ENCODE assay signal across 10 cellular contexts in the genomic region with DNA sequence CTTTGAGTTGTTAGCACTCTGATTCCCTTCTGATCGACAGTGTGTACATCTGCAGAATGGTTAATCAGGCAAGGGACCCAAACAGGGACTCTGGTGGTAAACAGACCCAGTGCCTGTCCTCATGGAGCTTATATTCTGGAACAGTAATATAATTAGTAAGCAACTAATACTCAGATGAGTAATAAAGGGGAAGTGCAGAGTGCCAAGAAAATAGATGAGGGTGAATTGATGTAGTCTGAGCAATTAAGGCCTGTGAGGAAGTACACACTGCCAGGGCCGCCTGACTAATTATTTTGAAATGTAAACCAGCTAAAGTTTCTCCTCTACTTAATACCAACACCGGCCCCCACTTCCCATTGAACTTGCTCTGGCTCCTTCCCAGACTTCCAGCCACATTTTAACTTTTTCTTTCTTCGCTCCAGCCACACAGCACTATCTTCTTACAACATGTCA. TPM values are rescaled to one million over a fixed set of nuclear protein-coding genes. Genes with fewer than 3 reads are reported as not detected.
DNase-seq lines count a peak whose midpoint lies in the region; ATAC-seq, FAIRE-seq and TF ChIP-seq lines count a peak whose summit lies in the region.
"Had no signal": no experiment of that assay in that cellular context is flagged by ENCODE, and none has a peak within 500 bp of the region (broad histone marks: within the 10 kb centered on the region; RNA-seq: fewer than 3 reads in every experiment).

No MANE protein-coding gene starts in this region.

- TF ChIP-seq EP300 in upper lobe of left lung (IDR thresholded peaks at IDR 0.05), result no peak

- H2AFZ ChIP-seq in keratinocyte (ENCODE audit: control insufficient read depth, low read length) (no peak overlapping the region), neural progenitor cell (replicated peaks) (no peak overlapping the region)

- WGBS in upper lobe of left lung, 2 donors, result 36 to 37% methylated on average over 4 of the region's 4 CpGs

- H4K20me1 ChIP-seq in keratinocyte (ENCODE audit: control insufficient read depth, extremely low read depth, insufficient read depth, low read length) (no peaks in the 10 kb centered on the region), neural progenitor cell (ENCODE audit: low read depth) (peaks cover 17% of the 10 kb centered on the region)

- no peaks in the 10 kb centered on the region for H3K27me3 Mint-ChIP-seq in neural progenitor cell (ENCODE audit: insufficient read depth, low read depth)
- H3K27me3 Mint-ChIP-seq: activated naive CD8-positive, alpha-beta T cell treated with anti-CD3 and anti-CD28 coated beads, Interleukin-2, amount 50 U/mL, for 24 hours had no signal

- peaks cover 48% of the 10 kb centered on the region for H3K4me1 ChIP-seq in adipocyte (ENCODE audit: control insufficient read depth, insufficient read depth, low read length)
- H3K4me1 ChIP-seq in keratinocyte (ENCODE audit: control insufficient read depth, extremely low read depth, insufficient read depth, low read length), result peaks cover 28% of the 10 kb centered on the region
- peaks cover 31 to 42% (median 34%) of the 10 kb centered on the region in 4 donors for H3K4me1 ChIP-seq in upper lobe of left lung
- H3K4me1 ChIP-seq in neural progenitor cell, result peaks cover 16% of the 10 kb centered on the region

- no peaks in the 10 kb centered on the region for H3K4me1 Mint-ChIP-seq in neural progenitor cell

- H3K4me3 Mint-ChIP-seq in neural progenitor cell, result no peak overlapping the region
- H3K4me3 Mint-ChIP-seq: activated naive CD8-positive, alpha-beta T cell treated with anti-CD3 and anti-CD28 coated beads, Interleukin-2, amount 50 U/mL, for 24 hours; T-helper 1 cell treated with Interleukin-12 subunit alpha and Interleukin-12 subunit beta and Interleukin-4 antibody, amounts not matched to agents 30 μg/mL and 1 μg/mL, for 36 hours had no signal

- peaks cover 7% of the 10 kb centered on the region for H3K36me3 ChIP-seq in adipocyte (ENCODE audit: control insufficient read depth, insufficient read depth, low read length, severe bottlenecking)
- H3K36me3 ChIP-seq in keratinocyte (ENCODE audit: control insufficient read depth in 2 of 2, extremely low read depth in 1 of 2, insufficient read depth in 2 of 2, low read length in 2 of 2), result peaks cover 3 to 6% of the 10 kb centered on the region in 2 experiments
- H3K36me3 ChIP-seq in upper lobe of left lung, result peaks cover 0 to 9% (median 3%) of the 10 kb centered on the region in 4 donors
- no peaks in the 10 kb centered on the region for H3K36me3 ChIP-seq in neural progenitor cell

- FAIRE-seq in keratinocyte (lab: Jason Lieb, UNC), result peak; percentile 86

- H3K27ac ChIP-seq in keratinocyte (ENCODE audit: control insufficient read depth, insufficient read depth, low read length), result peak overlapping the region; percentile 44
- peak overlapping the region in 3 of 4 donors; percentile 25 to 71 (median 56) for H3K27ac ChIP-seq in upper lobe of left lung
- H3K27ac ChIP-seq in neural progenitor cell, result no peak overlapping the region

- H3K79me2 ChIP-seq in keratinocyte (ENCODE audit: control insufficient read depth, insufficient read depth, low read length) (peaks cover 74% of the 10 kb centered on the region), neural progenitor cell (ENCODE audit: low read depth) (peaks cover 91% of the 10 kb centered on the region)

- H3K36me3 Mint-ChIP-seq in neural progenitor cell, result peaks cover 20% of the 10 kb centered on the region

- H3K9me1 ChIP-seq in keratinocyte (ENCODE audit: control insufficient read depth, extremely low read depth, insufficient read depth, low read length), result no peaks in the 10 kb centered on the region

- peak overlapping the region; percentile 47 for H3K4me2 ChIP-seq in keratinocyte (ENCODE audit: control insufficient read depth, extremely low read depth, insufficient read depth, low read depth, low read length)
- no peak overlapping the region for H3K4me2 ChIP-seq in neural progenitor cell

- dilution Hi-C loops in keratinocyte (cut with MboI; ENCODE audit: extremely low pct_ligation_motif_present, low sequenced_read_pairs), result no loop called here

- peaks cover 4% of the 10 kb centered on the region for H3K9me3 Mint-ChIP-seq in neural progenitor cell
- H3K9me3 Mint-ChIP-seq: activated naive CD8-positive, alpha-beta T cell treated with anti-CD3 and anti-CD28 coated beads, Interleukin-2, amount 50 U/mL, for 24 hours had no signal

- DNase-seq in KBM-7 (peak; percentile 43), adipocyte (ENCODE audit: low read depth) (peak; percentile 60), keratinocyte (ENCODE audit: low read depth, low spot score) (peak; percentile 26), upper lobe of left lung (peak in 1 of 2 donors; percentile 49), neural progenitor cell (ENCODE audit: low spot score) (no peak)
- DNase-seq in stimulated activated CD4-positive, alpha-beta T cell treated with anti-CD3 and anti-CD28 coated beads, Interleukin-2, amount 100 ng/mL, for 24 hours, result no peak
- DNase-seq: activated naive CD8-positive, alpha-beta T cell treated with anti-CD3 and anti-CD28 coated beads, Interleukin-2, amount 50 U/mL, for 24 hours; NCI-H187 treated with DMSO at 0.1 percent for 48 hours had no signal

- H3K27ac Mint-ChIP-seq in neural progenitor cell, result no peak overlapping the region
- H3K27ac Mint-ChIP-seq: activated naive CD8-positive, alpha-beta T cell treated with anti-CD3 and anti-CD28 coated beads, Interleukin-2, amount 50 U/mL, for 24 hours; T-helper 1 cell treated with Interleukin-12 subunit alpha and Interleukin-12 subunit beta and Interleukin-4 antibody, amounts not matched to agents 30 μg/mL and 1 μg/mL, for 36 hours had no signal

- H3K9me3 ChIP-seq in adipocyte (ENCODE audit: control insufficient read depth, low read length), result no peaks in the 10 kb centered on the region
- H3K9me3 ChIP-seq in keratinocyte (ENCODE audit: control insufficient read depth, low read depth, low read length), result peaks cover 3% of the 10 kb centered on the region
- no peaks in the 10 kb centered on the region for H3K9me3 ChIP-seq in upper lobe of left lung
- H3K9me3 ChIP-seq in neural progenitor cell (ENCODE audit: low read depth), result no peaks in the 10 kb centered on the region

- H3K4me3 ChIP-seq in adipocyte (ENCODE audit: low read length) (peak overlapping the region; percentile 49), keratinocyte (ENCODE audit: control insufficient read depth in 2 of 3, extremely low read depth in 1 of 3, insufficient read depth in 2 of 3, low read depth in 1 of 3, low read length in 3 of 3) (peak overlapping the region in 2 of 3 experiments; percentile 18 to 41), upper lobe of left lung (no peak overlapping the region), neural progenitor cell (no peak overlapping the region)

- in situ Hi-C loops in KBM-7 (cut with MboI; ENCODE audit: low pct_unique_long_range_greater_than_20kb, low sequenced_read_pairs), result no loop called here

- H3F3A ChIP-seq in neural progenitor cell (ENCODE audit: low read depth), result peaks cover 10% of the 10 kb centered on the region

- H3K9ac ChIP-seq in adipocyte (ENCODE audit: low read length) (peak overlapping the region; percentile 53), keratinocyte (ENCODE audit: control insufficient read depth, extremely low read depth, insufficient read depth, low read length) (no peak overlapping the region), neural progenitor cell (no peak overlapping the region)

- no peak for TF ChIP-seq CTCF in keratinocyte (optimal IDR thresholded peaks at IDR 0.05 in 1 of 3, IDR thresholded peaks at IDR 0.05 in 1 of 3, conservative IDR thresholded peaks at IDR 0.05 in 1 of 3; ENCODE audit: extremely low read depth in 1 of 3, insufficient read depth in 2 of 3, low read length in 3 of 3)
- TF ChIP-seq CTCF in upper lobe of left lung (IDR thresholded peaks at IDR 0.05), result no peak
- TF ChIP-seq CTCF in neural progenitor cell (IDR thresholded peaks at IDR 0.05), result no peak

- no peak for TF ChIP-seq POLR2A in upper lobe of left lung (IDR thresholded peaks at IDR 0.05)

- H3K27me3 ChIP-seq in adipocyte (replicated peaks; ENCODE audit: control insufficient read depth, insufficient read depth, low read length) (no peaks in the 10 kb centered on the region), keratinocyte (ENCODE audit: control insufficient read depth, extremely low read depth, insufficient read depth, low read length) (no peaks in the 10 kb centered on the region), upper lobe of left lung (no peaks in the 10 kb centered on the region), neural progenitor cell (no peaks in the 10 kb centered on the region)

- ATAC-seq in upper lobe of left lung (ENCODE audit: low FRiP score in 2 of 2) (peak in 1 of 2 donors; percentile 21), GM21447 (IDR thresholded peaks at IDR 0.05; ENCODE audit: unreplicated experiment) (no peak)
- ATAC-seq: activated naive CD8-positive, alpha-beta T cell treated with anti-CD3 and anti-CD28 coated beads, Interleukin-2, amount 50 U/mL, for 24 hours had no signal

RNA-seq across cellular contexts. Expression of gene DHX29, which starts 4.2 kb away (rescaled TPM):
- polyA plus RNA-seq in keratinocyte, result 7.9 to 18.8 TPM (median 9.3 TPM) in 3 replicates
- 31.1 TPM for polyA plus RNA-seq in keratinocyte (2011; ENCODE audit: low read depth)
- polyA plus RNA-seq in keratinocyte (2011; cell fraction: cytosol; rRNA removed), result 10.6 and 18.1 TPM in 2 replicates
- polyA plus RNA-seq in keratinocyte (2011; cell fraction: nucleus; rRNA removed), result 18.4 and 22.1 TPM in 2 replicates
- 16.9 and 26.2 TPM in 2 replicates for polyA plus RNA-seq in keratinocyte (2012; ENCODE audit: low replicate concordance)
- 3.1 to 18.9 TPM (median 5.2 TPM) in 3 replicates for polyA minus RNA-seq in keratinocyte
- polyA minus RNA-seq in keratinocyte (2011; cell fraction: cytosol; rRNA and poly(A)+ RNA removed), result 8.1 TPM
- polyA minus RNA-seq in keratinocyte (2011; cell fraction: nucleus; rRNA and poly(A)+ RNA removed), result 8.3 and 17.0 TPM in 2 replicates
- total RNA-seq in upper lobe of left lung (10 to 100 TPM; 19.5 to 36.7 (median 24.1) TPM), neural progenitor cell (ENCODE audit: low replicate concordance) (28.2 and 44.0 TPM in 2 replicates)

RNA-seq across cellular contexts. Expression of gene MTREX, which starts 4.5 kb away (rescaled TPM):
- 30.1 to 71.4 TPM (median 35.5 TPM) in 3 replicates for polyA plus RNA-seq in keratinocyte
- 108 TPM for polyA plus RNA-seq in keratinocyte (2011; ENCODE audit: low read depth)
- polyA plus RNA-seq in keratinocyte (2011; cell fraction: cytosol; rRNA removed), result 29.8 and 47.3 TPM in 2 replicates
- polyA plus RNA-seq in keratinocyte (2011; cell fraction: nucleus; rRNA removed), result 38.7 and 76.6 TPM in 2 replicates
- polyA plus RNA-seq in keratinocyte (2012; ENCODE audit: low replicate concordance), result 35.8 and 51.4 TPM in 2 replicates
- polyA minus RNA-seq in keratinocyte, result 18.4 to 69.4 TPM (median 24.0 TPM) in 3 replicates
- 34.5 TPM for polyA minus RNA-seq in keratinocyte (2011; cell fraction: cytosol; rRNA and poly(A)+ RNA removed)
- polyA minus RNA-seq in keratinocyte (2011; cell fraction: nucleus; rRNA and poly(A)+ RNA removed), result 26.6 and 71.6 TPM in 2 replicates
- total RNA-seq in upper lobe of left lung (100 to 1,000 TPM in 2 of 6 donors, 10 to 100 TPM in 4; 44.1 to 179 (median 61.6) TPM), neural progenitor cell (ENCODE audit: low replicate concordance) (128 and 198 TPM in 2 replicates)

Comparison
In these comparisons a context has a peak if more than half of its experiments do, and no peak if none do; other contexts are left out.
1. DNase-seq: peak in KBM-7 (single experiment), adipocyte (single experiment) and keratinocyte (single experiment); none in stimulated activated CD4-positive, alpha-beta T cell treated with anti-CD3 and anti-CD28 coated beads, Interleukin-2, amount 100 ng/mL, for 24 hours (0 of 2) and neural progenitor cell (single experiment).
2. H3K4me3 ChIP-seq: peak in adipocyte (single experiment) and keratinocyte (2 of 3); none in upper lobe of left lung (0 of 4) and neural progenitor cell (single experiment).